2 cellular contexts compared by ENCODE assay signal in the genomic region with DNA sequence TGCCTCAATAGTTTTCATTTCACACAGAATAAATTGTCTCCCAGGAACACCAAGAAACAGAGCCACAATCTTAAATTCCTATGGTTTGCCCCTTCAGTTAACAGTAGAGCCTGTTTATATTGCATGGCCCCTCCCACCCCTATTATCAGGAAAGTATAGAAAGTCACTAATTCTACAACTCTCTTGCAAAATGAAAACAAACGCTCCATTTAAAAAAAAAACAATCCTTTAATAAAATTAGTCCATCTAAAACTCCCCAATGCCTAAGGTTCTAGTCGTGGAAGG.
TF ChIP-seq lines count a peak whose summit lies in the region.

No MANE protein-coding gene starts in this region.

TF ChIP-seq in A549, 52 proteins besides CTCF, POLR2A, EP300 and RAD21:
- TF ChIP-seq TP53 (CRISPR knock-in tag; IDR thresholded peaks at IDR 0.05): no peak
- TF ChIP-seq GATA3 (IDR thresholded peaks at IDR 0.05; ENCODE audit: borderline replicate concordance): no peak
TF ChIP-seq in A549: peak in this region for 0.

TF ChIP-seq in IMR-90, 13 proteins besides CTCF, POLR2A, EP300 and RAD21:
- no peak for TF ChIP-seq CHD1 (IDR thresholded peaks at IDR 0.05; ENCODE audit: low read depth, low read length)
- TF ChIP-seq NFE2L2 (IDR thresholded peaks at IDR 0.05; ENCODE audit: low read depth, low read length): no peak
- no peak for TF ChIP-seq BHLHE40 (IDR thresholded peaks at IDR 0.05; ENCODE audit: low read depth, low read length)
- no peak for TF ChIP-seq RCOR1 (IDR thresholded peaks at IDR 0.05; ENCODE audit: insufficient replicate concordance, low read length)
- no peak for TF ChIP-seq CEBPB (IDR thresholded peaks at IDR 0.05; ENCODE audit: low read depth, low read length)
- TF ChIP-seq RFX5 (IDR thresholded peaks at IDR 0.05; ENCODE audit: low read depth, low read length): no peak
- no peak for TF ChIP-seq MAFK (IDR thresholded peaks at IDR 0.05; ENCODE audit: low read depth, low read length)
- no peak for TF ChIP-seq FOS (IDR thresholded peaks at IDR 0.05; ENCODE audit: low read depth, low read length)
- TF ChIP-seq MAZ (IDR thresholded peaks at IDR 0.05; ENCODE audit: borderline replicate concordance, low read depth, low read length): no peak
- TF ChIP-seq MXI1 (IDR thresholded peaks at IDR 0.05; ENCODE audit: borderline replicate concordance, low read depth, low read length): no peak
- no peak for TF ChIP-seq SMC3 (IDR thresholded peaks at IDR 0.05; ENCODE audit: low read depth, low read length)
- TF ChIP-seq USF2 (IDR thresholded peaks at IDR 0.05; ENCODE audit: low read depth, low read length): no peak
- no peak for TF ChIP-seq ELK1 (IDR thresholded peaks at IDR 0.05; ENCODE audit: borderline replicate concordance, low read depth, low read length)
TF ChIP-seq in IMR-90: peak in this region for 0.
